ENCODE assay signal across 9 cellular contexts in the genomic region with DNA sequence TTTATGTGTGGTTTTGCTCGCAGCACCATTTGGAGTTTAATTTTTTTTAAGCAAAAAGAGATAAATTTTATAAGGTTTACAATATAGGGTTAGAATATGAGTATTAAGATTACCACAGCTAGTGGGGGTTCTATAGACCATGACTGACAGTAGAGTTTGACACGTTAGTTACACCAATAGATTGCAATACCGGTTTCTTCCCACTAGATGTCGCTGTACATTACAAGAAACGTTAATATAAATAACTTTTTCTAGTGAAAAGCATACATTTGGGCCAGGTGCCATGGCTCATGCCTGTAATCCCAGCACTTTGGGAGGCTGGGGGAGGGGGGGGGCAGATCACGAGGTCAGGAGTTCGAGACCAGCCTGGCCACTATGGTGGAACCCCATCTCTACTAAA.
DNase-seq lines count a peak whose midpoint lies in the region; ATAC-seq and TF ChIP-seq lines count a peak whose summit lies in the region.
"Had no signal": no experiment of that assay in that cellular context is flagged by ENCODE, and none has a peak within 500 bp of the region (broad histone marks: within the 10 kb centered on the region; RNA-seq: fewer than 3 reads in every experiment).

No MANE protein-coding gene starts in this region.

- H3K4me3 ChIP-seq in BE2C (ENCODE audit: low read depth, low read length), result no peak overlapping the region
- H3K4me3 ChIP-seq in fibroblast of villous mesenchyme (ENCODE audit: low read depth, low read length), result no peak overlapping the region
- H3K4me3 ChIP-seq: lower lobe of right lung had no signal

- no peaks in the 10 kb centered on the region for H3K36me3 Mint-ChIP-seq in activated naive CD8-positive, alpha-beta T cell treated with anti-CD3 and anti-CD28 coated beads for 36 hours

- no peak overlapping the region for H3K4me3 Mint-ChIP-seq in activated naive CD8-positive, alpha-beta T cell treated with anti-CD3 and anti-CD28 coated beads for 36 hours

- H3K27me3 Mint-ChIP-seq in activated naive CD8-positive, alpha-beta T cell treated with anti-CD3 and anti-CD28 coated beads for 36 hours, result no peaks in the 10 kb centered on the region

- H3K9me3 Mint-ChIP-seq in activated naive CD8-positive, alpha-beta T cell treated with anti-CD3 and anti-CD28 coated beads for 36 hours, result peaks cover 5% of the 10 kb centered on the region

- DNase-seq in BE2C (peak; percentile 6), NCI-H748 treated with DMSO at 0.1 percent for 48 hours (lab: John Stamatoyannopoulos, UW) (peak; percentile 31), fibroblast of villous mesenchyme (ENCODE audit: low read depth) (peak; percentile 6), left lobe of liver (ENCODE audit: low spot score) (no peak)
- DNase-seq in activated naive CD8-positive, alpha-beta T cell treated with anti-CD3 and anti-CD28 coated beads for 36 hours, result no peak
- DNase-seq in activated CD4-positive, alpha-beta T cell treated with anti-CD3 and anti-CD28 coated beads, Interleukin-2, amount 50 U/mL, for 1 hour, result no peak
- DNase-seq: lower lobe of right lung had no signal

- H3K36me3 ChIP-seq in BE2C, result no peaks in the 10 kb centered on the region
- H3K36me3 ChIP-seq: lower lobe of right lung had no signal

- H3K9me3 ChIP-seq in BE2C, result no peaks in the 10 kb centered on the region
- H3K9me3 ChIP-seq: lower lobe of right lung had no signal

- no peaks in the 10 kb centered on the region for H3K4me1 Mint-ChIP-seq in activated naive CD8-positive, alpha-beta T cell treated with anti-CD3 and anti-CD28 coated beads for 36 hours

- H3K4me1 ChIP-seq in BE2C, result no peaks in the 10 kb centered on the region
- H3K4me1 ChIP-seq: lower lobe of right lung had no signal

- H3K27ac Mint-ChIP-seq in activated naive CD8-positive, alpha-beta T cell treated with anti-CD3 and anti-CD28 coated beads for 36 hours, result no peak overlapping the region

- H3K27me3 ChIP-seq in BE2C, result no peaks in the 10 kb centered on the region

- ATAC-seq in GM19351 (IDR thresholded peaks at IDR 0.05; ENCODE audit: unreplicated experiment) (peak; percentile 51), HG03108 (IDR thresholded peaks at IDR 0.05; ENCODE audit: unreplicated experiment) (no peak), left lobe of liver (no peak)
- ATAC-seq: lower lobe of right lung had no signal

- peak; percentile 46 for TF ChIP-seq CTCF in BE2C (IDR thresholded peaks at IDR 0.05; ENCODE audit: low read depth, low read length)
- TF ChIP-seq CTCF in fibroblast of villous mesenchyme (IDR thresholded peaks at IDR 0.05; ENCODE audit: insufficient read depth, low read depth, low read length), result peak; percentile 42

Comparison
In these comparisons a context has a peak if more than half of its experiments do, and no peak if none do; other contexts are left out.
1. DNase-seq: peak in BE2C (single experiment), NCI-H748 treated with DMSO at 0.1 percent for 48 hours (single experiment) and fibroblast of villous mesenchyme (single experiment); none in activated naive CD8-positive, alpha-beta T cell treated with anti-CD3 and anti-CD28 coated beads for 36 hours (single experiment), left lobe of liver (single experiment) and activated CD4-positive, alpha-beta T cell treated with anti-CD3 and anti-CD28 coated beads, Interleukin-2, amount 50 U/mL, for 1 hour (single experiment).